Comparison of ENCODE assay signal across 11 cellular contexts in genomic region chr12:80598004-80598606, GRCh38.
A peak's percentile ranks its signal among the peaks of the same experiment; 100 is the strongest.
DNase-seq lines count a peak whose midpoint lies in the region; ATAC-seq and TF ChIP-seq lines count a peak whose summit lies in the region.
"Had no signal": no experiment of that assay in that cellular context is flagged by ENCODE, and none has a peak within 500 bp of the region (broad histone marks: within the 10 kb centered on the region; RNA-seq: fewer than 3 reads in every experiment).

No MANE protein-coding gene starts in this region.

- peak; percentile 26 for TF ChIP-seq CTCF in Calu3 (IDR thresholded peaks at IDR 0.05; ENCODE audit: unreplicated experiment)

- DNase-seq in Calu3, result peak; percentile 56
- DNase-seq in HuH-7 (ENCODE audit: low spot score), result peak; percentile 4
- peak; percentile 65 for DNase-seq in astrocyte of the hippocampus (ENCODE audit: low read depth, low spot score)
- peak; percentile 51 to 55 for DNase-seq in lung microvascular endothelial cell (ENCODE audit: low read depth in 2 of 2)
- no peak for DNase-seq in stimulated activated CD4-positive, alpha-beta T cell treated with anti-CD3 and anti-CD28 coated beads, Interleukin-4, amount 100 ng/mL, for 4 hours
- DNase-seq in stimulated activated CD4-positive, alpha-beta T cell treated with anti-CD3 and anti-CD28 coated beads, Interleukin-2, amount 100 ng/mL, for 48 hours, result no peak
- DNase-seq: activated T-cell treated with anti-CD3 and anti-CD28 coated beads, Interleukin-2, amount 50 U/mL, for 1 hour; NCI-H1092; stimulated activated CD8-positive, alpha-beta memory T cell treated with anti-CD3 and anti-CD28 coated beads, Interleukin-4, amount 100 ng/mL, for 48 hours had no signal

- H3K27me3 Mint-ChIP-seq in Calu3 (ENCODE audit: unreplicated experiment), result no peaks in the 10 kb centered on the region

- no peaks in the 10 kb centered on the region for H3K4me1 Mint-ChIP-seq in Calu3 (ENCODE audit: low read depth, unreplicated experiment)

- CTCF ChIA-PET in Calu3 (lab: Charles Lee), result interaction anchor here (1.0 to 1.5 kb wide), 3 partner anchors 10 to 186 kb away, joined by 3 to 5 read pairs (median 3); no protein-coding TSS in a partner anchor

- BruUV-seq in Calu3 (replicated peaks; lab: Mats Ljungman, UMichigan), result no TSS peak

- H3K9me3 Mint-ChIP-seq in Calu3 (ENCODE audit: low read depth, unreplicated experiment), result no peaks in the 10 kb centered on the region

- intact Hi-C loops in Calu3 (cut with micrococcal nuclease; ENCODE audit: unreplicated experiment), result loop anchor here (1.0 to 10.0 kb wide), 6 partner anchors 46 to 659 kb away; no protein-coding TSS in a partner anchor

- ATAC-seq in HG02623 (IDR thresholded peaks at IDR 0.05; ENCODE audit: unreplicated experiment) (no peak), GM18498 (IDR thresholded peaks at IDR 0.05; ENCODE audit: unreplicated experiment) (no peak)

- H3K4me3 Mint-ChIP-seq in Calu3 (ENCODE audit: low read depth, unreplicated experiment), result no peak overlapping the region

- no peak overlapping the region for H3K27ac Mint-ChIP-seq in Calu3 (ENCODE audit: unreplicated experiment)

- no peaks in the 10 kb centered on the region for H3K36me3 Mint-ChIP-seq in Calu3 (ENCODE audit: insufficient read depth, unreplicated experiment)

Comparison
In these comparisons a context has a peak if more than half of its experiments do, and no peak if none do; other contexts are left out.
1. DNase-seq: peak in Calu3 (single experiment), HuH-7 (single experiment), astrocyte of the hippocampus (single experiment) and lung microvascular endothelial cell (2 of 2); none in stimulated activated CD4-positive, alpha-beta T cell treated with anti-CD3 and anti-CD28 coated beads, Interleukin-4, amount 100 ng/mL, for 4 hours (0 of 2) and stimulated activated CD4-positive, alpha-beta T cell treated with anti-CD3 and anti-CD28 coated beads, Interleukin-2, amount 100 ng/mL, for 48 hours (0 of 2).